Comparison of ENCODE assay signal across 10 cellular contexts in genomic region chr5:16539169-16539666, GRCh38.
DNase-seq lines count a peak whose midpoint lies in the region; ATAC-seq and TF ChIP-seq lines count a peak whose summit lies in the region.
"Had no signal": no experiment of that assay in that cellular context is flagged by ENCODE, and none has a peak within 500 bp of the region (broad histone marks: within the 10 kb centered on the region; RNA-seq: fewer than 3 reads in every experiment).

No MANE protein-coding gene starts in this region.

- H3K9me3 Mint-ChIP-seq in activated T-helper 2 cell treated with anti-CD3 and anti-CD28 coated beads, Interferon-gamma antibody, Interleukin-2, Interleukin-4, amounts not matched to agents 10 μg/mL and 5 μg/mL and 100 μg/mL, durations not matched to agents 14 hours and 24 hours and 36 hours, result no peaks in the 10 kb centered on the region

- 17 to 18% methylated on average over 12 of the region's 12 CpGs for WGBS in lower leg skin, 2 donors
- WGBS in transverse colon (ENCODE audit: low coverage in 1 of 2), 2 donors, result 11 to 43% methylated on average over 8 to 11 of the region's 12 CpGs

- in situ Hi-C loops in transverse colon (cut with MboI; ENCODE audit: low pct_ligation_motif_present in 1 of 4, low pct_unique_long_range_greater_than_20kb in 1 of 4, low sequenced_read_pairs in 3 of 4), result no loop called here

- H3K27ac Mint-ChIP-seq in activated T-helper 2 cell treated with anti-CD3 and anti-CD28 coated beads, Interferon-gamma antibody, Interleukin-2, Interleukin-4, amounts not matched to agents 10 μg/mL and 5 μg/mL and 100 μg/mL, durations not matched to agents 14 hours and 24 hours and 36 hours, result no peak overlapping the region
- H3K27ac Mint-ChIP-seq: dendritic cell treated with granulocyte-macrophage colony-stimulating factor and Interleukin-4, amounts not matched to agents 40 ng/mL and 50 ng/mL, for 4 days had no signal

- intact Hi-C loops in lower leg skin (cut with DNase I; ENCODE audit: low total_unique reads) (no loop called here), transverse colon (cut with DNase I; ENCODE audit: low total_unique reads) (no loop called here)
- intact Hi-C loops in activated T-helper 2 cell treated with anti-CD3 and anti-CD28 coated beads, Interferon-gamma antibody, Interleukin-2, Interleukin-4, amounts not matched to agents 10 μg/mL and 5 μg/mL and 100 μg/mL, durations not matched to agents 14 hours and 24 hours and 36 hours (cut with micrococcal nuclease), result no loop called here

- H3K27me3 ChIP-seq in transverse colon, result no peaks in the 10 kb centered on the region

- ATAC-seq in GM21786 (IDR thresholded peaks at IDR 0.05; ENCODE audit: unreplicated experiment) (no peak), GM19452 (IDR thresholded peaks at IDR 0.05; ENCODE audit: unreplicated experiment) (no peak)

- H3K27me3 Mint-ChIP-seq in activated T-helper 2 cell treated with anti-CD3 and anti-CD28 coated beads, Interferon-gamma antibody, Interleukin-2, Interleukin-4, amounts not matched to agents 10 μg/mL and 5 μg/mL and 100 μg/mL, durations not matched to agents 14 hours and 24 hours and 36 hours (ENCODE audit: low read depth), result no peaks in the 10 kb centered on the region
- H3K27me3 Mint-ChIP-seq: dendritic cell treated with granulocyte-macrophage colony-stimulating factor and Interleukin-4, amounts not matched to agents 40 ng/mL and 50 ng/mL, for 4 days had no signal

- no peaks in the 10 kb centered on the region for H3K36me3 Mint-ChIP-seq in activated T-helper 2 cell treated with anti-CD3 and anti-CD28 coated beads, Interferon-gamma antibody, Interleukin-2, Interleukin-4, amounts not matched to agents 10 μg/mL and 5 μg/mL and 100 μg/mL, durations not matched to agents 14 hours and 24 hours and 36 hours (ENCODE audit: low read depth)

- no peaks in the 10 kb centered on the region for H3K36me3 ChIP-seq in transverse colon
- H3K36me3 ChIP-seq: prostate gland had no signal

- H3K27ac ChIP-seq in cingulate gyrus (ENCODE audit: low read depth, low read length), result peak overlapping the region; percentile 63
- H3K27ac ChIP-seq in transverse colon, result peak overlapping the region; percentile 67 to 80 (median 71)

- peak; percentile 74 for DNase-seq in LoVo (ENCODE audit: low spot score)
- DNase-seq in lower leg skin (ENCODE audit: low spot score in 2 of 2), result peak; percentile 88 to 96
- peak; percentile 75 for DNase-seq in transverse colon
- no peak for DNase-seq in stimulated activated CD4-positive, alpha-beta T cell treated with anti-CD3 and anti-CD28 coated beads, Interleukin-12 subunit alpha, Interleukin-12 subunit beta, amount 100 ng/mL, for 4 hours
- DNase-seq in activated T-helper 2 cell treated with anti-CD3 and anti-CD28 coated beads, Interferon-gamma antibody, Interleukin-2, Interleukin-4, amounts not matched to agents 10 μg/mL and 5 μg/mL and 100 μg/mL, durations not matched to agents 14 hours and 24 hours and 36 hours (ENCODE audit: low spot score), result no peak

- no peak for TF ChIP-seq EP300 in transverse colon (IDR thresholded peaks at IDR 0.05; ENCODE audit: low read depth)

- no peak for TF ChIP-seq POLR2A in lower leg skin (IDR thresholded peaks at IDR 0.05)
- TF ChIP-seq POLR2A in transverse colon (IDR thresholded peaks at IDR 0.05), result peak; percentile 59

- peaks cover 8% of the 10 kb centered on the region for H3K4me1 Mint-ChIP-seq in activated T-helper 2 cell treated with anti-CD3 and anti-CD28 coated beads, Interferon-gamma antibody, Interleukin-2, Interleukin-4, amounts not matched to agents 10 μg/mL and 5 μg/mL and 100 μg/mL, durations not matched to agents 14 hours and 24 hours and 36 hours (ENCODE audit: low read depth)

- H3K4me3 ChIP-seq in lower leg skin (ENCODE audit: low read depth, poor library complexity, severe bottlenecking) (no peak overlapping the region), transverse colon (no peak overlapping the region)
- H3K4me3 ChIP-seq: prostate gland had no signal

- no peak overlapping the region for H3K4me3 Mint-ChIP-seq in activated T-helper 2 cell treated with anti-CD3 and anti-CD28 coated beads, Interferon-gamma antibody, Interleukin-2, Interleukin-4, amounts not matched to agents 10 μg/mL and 5 μg/mL and 100 μg/mL, durations not matched to agents 14 hours and 24 hours and 36 hours (ENCODE audit: low read depth)
- H3K4me3 Mint-ChIP-seq: dendritic cell treated with granulocyte-macrophage colony-stimulating factor and Interleukin-4, amounts not matched to agents 40 ng/mL and 50 ng/mL, for 4 days had no signal

- peaks cover 0 to 30% (median 19%) of the 10 kb centered on the region in 4 donors for H3K4me1 ChIP-seq in transverse colon

- TF ChIP-seq CTCF in lower leg skin (IDR thresholded peaks at IDR 0.05), result no peak
- no peak for TF ChIP-seq CTCF in transverse colon (IDR thresholded peaks at IDR 0.05)

- H3K9me3 ChIP-seq in transverse colon, result no peaks in the 10 kb centered on the region
- H3K9me3 ChIP-seq: prostate gland had no signal

Comparison
In these comparisons a context has a peak if more than half of its experiments do, and no peak if none do; other contexts are left out.
1. DNase-seq: peak in LoVo (single experiment), lower leg skin (2 of 2) and transverse colon (single experiment); none in stimulated activated CD4-positive, alpha-beta T cell treated with anti-CD3 and anti-CD28 coated beads, Interleukin-12 subunit alpha, Interleukin-12 subunit beta, amount 100 ng/mL, for 4 hours (single experiment) and activated T-helper 2 cell treated with anti-CD3 and anti-CD28 coated beads, Interferon-gamma antibody, Interleukin-2, Interleukin-4, amounts not matched to agents 10 μg/mL and 5 μg/mL and 100 μg/mL, durations not matched to agents 14 hours and 24 hours and 36 hours (single experiment).